15 cellular contexts compared by ENCODE assay signal in genomic region chr2:227545990-227546389, GRCh38. TPM values are rescaled to one million over a fixed set of nuclear protein-coding genes. Genes with fewer than 3 reads are reported as not detected.
DNase-seq lines count a peak whose midpoint lies in the region; ATAC-seq and TF ChIP-seq lines count a peak whose summit lies in the region.
"Had no signal": no experiment of that assay in that cellular context is flagged by ENCODE, and none has a peak within 500 bp of the region (broad histone marks: within the 10 kb centered on the region; RNA-seq: fewer than 3 reads in every experiment).

No MANE protein-coding gene starts in this region.

- POLR2A ChIA-PET in activated CD4-positive, alpha-beta memory T cell treated with anti-CD3 and anti-CD28 coated beads, Interleukin-2, amount 10 ng/mL, durations not matched to agents 7 days and 5 days (lab: Charles Lee): no interaction called here

- H3K9me3 ChIP-seq in mucosa of descending colon: no peaks in the 10 kb centered on the region
- H3K9me3 ChIP-seq: A549, ovary had no signal

- no peaks in the 10 kb centered on the region for H3K27me3 Mint-ChIP-seq in activated CD4-positive, alpha-beta memory T cell treated with anti-CD3 and anti-CD28 coated beads, Interleukin-2, amount 10 ng/mL, durations not matched to agents 7 days and 5 days

- no peak overlapping the region for H3K27ac Mint-ChIP-seq in activated CD4-positive, alpha-beta memory T cell treated with anti-CD3 and anti-CD28 coated beads, Interleukin-2, amount 10 ng/mL, durations not matched to agents 7 days and 5 days

- H3K4me1 Mint-ChIP-seq in activated CD4-positive, alpha-beta memory T cell treated with anti-CD3 and anti-CD28 coated beads, Interleukin-2, amount 10 ng/mL, durations not matched to agents 7 days and 5 days: no peaks in the 10 kb centered on the region

- peaks cover 4% of the 10 kb centered on the region for H3K9me3 Mint-ChIP-seq in activated CD4-positive, alpha-beta memory T cell treated with anti-CD3 and anti-CD28 coated beads, Interleukin-2, amount 10 ng/mL, durations not matched to agents 7 days and 5 days

- CTCF ChIA-PET in activated CD4-positive, alpha-beta memory T cell treated with anti-CD3 and anti-CD28 coated beads, Interleukin-2, amount 10 ng/mL, durations not matched to agents 7 days and 5 days (lab: Charles Lee): interaction anchor here (0.9 to 1.9 kb wide), 7 partner anchors 9 to 854 kb away, joined by 3 to 7 read pairs (median 3); no protein-coding TSS in a partner anchor

- no peak for ATAC-seq in mucosa of descending colon
- ATAC-seq in GM18907 (IDR thresholded peaks at IDR 0.05; ENCODE audit: unreplicated experiment): no peak
- ATAC-seq: activated T-cell treated with anti-CD3 and anti-CD28 coated beads, Interleukin-2, amount 50 U/mL, for 4 hours; SK-N-SH treated with all-trans-retinoic acid at 6 μM for 48 hours had no signal

- peak; percentile 34 for TF ChIP-seq CTCF in HFF-Myc (IDR thresholded peaks at IDR 0.05; ENCODE audit: low read depth, low read length, missing control alignments)
- TF ChIP-seq CTCF in mucosa of descending colon (IDR thresholded peaks at IDR 0.05): no peak

- intact Hi-C loops in mucosa of descending colon (cut with DNase I, micrococcal nuclease): no loop called here

- no peak overlapping the region for H3K4me3 ChIP-seq in HFF-Myc (replicated peaks; ENCODE audit: low read depth, low read length)
- no peak overlapping the region for H3K4me3 ChIP-seq in mucosa of descending colon
- H3K4me3 ChIP-seq: A549, dorsolateral prefrontal cortex, ovary had no signal

- DNase-seq in DMS53 (lab: John Stamatoyannopoulos, UW) (peak; percentile 32), DMS53 treated with DMSO at 0.1 percent for 48 hours (lab: John Stamatoyannopoulos, UW; ENCODE audit: unreplicated experiment) (no peak), HFF-Myc (ENCODE audit: extremely low read depth, low read depth) (no peak), mucosa of descending colon (peak; percentile 12 to 55 (median 33)), pons (ENCODE audit: low spot score) (no peak), GDM1 (lab: John Stamatoyannopoulos, UW) (no peak)
- DNase-seq in activated CD4-positive, alpha-beta memory T cell treated with anti-CD3 and anti-CD28 coated beads, Interleukin-2, amount 10 ng/mL, durations not matched to agents 7 days and 5 days: peak; percentile 19
- DNase-seq: activated T-cell treated with anti-CD3 and anti-CD28 coated beads, Interleukin-2, amount 50 U/mL, for 4 hours; dorsolateral prefrontal cortex; NCI-H1694; ovary had no signal

- no peaks in the 10 kb centered on the region for H3K4me1 ChIP-seq in mucosa of descending colon (ENCODE audit: low read depth)
- H3K4me1 ChIP-seq: A549 had no signal

- no peak overlapping the region for H3K4me3 Mint-ChIP-seq in activated CD4-positive, alpha-beta memory T cell treated with anti-CD3 and anti-CD28 coated beads, Interleukin-2, amount 10 ng/mL, durations not matched to agents 7 days and 5 days
- H3K4me3 Mint-ChIP-seq: activated T-cell treated with anti-CD3 and anti-CD28 coated beads, Interleukin-2, amount 50 U/mL, for 4 hours had no signal

- peaks cover 53% of the 10 kb centered on the region for H3K36me3 Mint-ChIP-seq in activated CD4-positive, alpha-beta memory T cell treated with anti-CD3 and anti-CD28 coated beads, Interleukin-2, amount 10 ng/mL, durations not matched to agents 7 days and 5 days (ENCODE audit: low read depth)

- no peaks in the 10 kb centered on the region for H3K36me3 ChIP-seq in mucosa of descending colon (ENCODE audit: low read depth)
- H3K36me3 ChIP-seq: ovary had no signal

RNA-seq across cellular contexts. Expression of gene SCYGR2, which starts 52.7 kb away (rescaled TPM):
- total RNA-seq in activated CD4-positive, alpha-beta memory T cell treated with anti-CD3 and anti-CD28 coated beads, Interleukin-2, amount 10 ng/mL, durations not matched to agents 7 days and 5 days: not detected
- not detected for total RNA-seq in mucosa of descending colon
- total RNA-seq: activated T-cell treated with anti-CD3 and anti-CD28 coated beads, Interleukin-2, amount 50 U/mL, for 4 hours; dorsolateral prefrontal cortex; H1; ovary had no signal

Comparison
In these comparisons a context has a peak if more than half of its experiments do, and no peak if none do; other contexts are left out.
1. DNase-seq: peak in DMS53 (single experiment), activated CD4-positive, alpha-beta memory T cell treated with anti-CD3 and anti-CD28 coated beads, Interleukin-2, amount 10 ng/mL, durations not matched to agents 7 days and 5 days (single experiment) and mucosa of descending colon (3 of 3); none in DMS53 treated with DMSO at 0.1 percent for 48 hours (single experiment), HFF-Myc (single experiment), pons (single experiment) and GDM1 (single experiment).